In genomic region chr2:57703407-57703806, GRCh38 we compare ENCODE assay signal across 26 cellular contexts.
"Had no signal": no experiment of that assay in that cellular context is flagged by ENCODE, and none has a peak within 500 bp of the region (broad histone marks: within the 10 kb centered on the region; RNA-seq: fewer than 3 reads in every experiment).

No MANE protein-coding gene starts in this region.

- H3K36me3 ChIP-seq: colonic mucosa, esophagus squamous epithelium, gastrocnemius medialis, heart right ventricle had no signal

- H3K4me3 ChIP-seq: colonic mucosa, esophagus squamous epithelium, gastrocnemius medialis, heart right ventricle, mucosa of descending colon had no signal

- H3K27me3 ChIP-seq: colonic mucosa, esophagus squamous epithelium, gastrocnemius medialis, heart right ventricle had no signal

- H3K4me1 ChIP-seq: colonic mucosa, esophagus squamous epithelium, gastrocnemius medialis, heart right ventricle had no signal

- DNase-seq: colonic mucosa; cortex of kidney; effector CD8-positive, alpha-beta T cell; effector memory CD8-positive, alpha-beta T cell; endodermal cell; erythroblast; esophagus squamous epithelium; foreskin fibroblast; foreskin melanocyte; gastrocnemius medialis; glutamatergic neuron; head of caudate nucleus; heart right ventricle; hippocampal formation; islet precursor cell; kidney; kidney glomerular epithelial cell; left colon; left ventricle myocardium superior; mesenchymal stem cell; mucosa of descending colon; naive B cell; naive thymus-derived CD8-positive, alpha-beta T cell had no signal

- ATAC-seq: effector memory CD8-positive, alpha-beta T cell; esophagus mucosa; gastrocnemius medialis; heart right ventricle; left colon; left lobe of liver; left ventricle myocardium superior; mucosa of descending colon; naive thymus-derived CD8-positive, alpha-beta T cell had no signal

- H3K9me3 ChIP-seq: colonic mucosa, esophagus squamous epithelium, gastrocnemius medialis, heart right ventricle, mucosa of descending colon had no signal

- H3K27ac ChIP-seq: colonic mucosa, epithelial cell of prostate, esophagus squamous epithelium, gastrocnemius medialis, heart right ventricle had no signal
